In the genomic region with DNA sequence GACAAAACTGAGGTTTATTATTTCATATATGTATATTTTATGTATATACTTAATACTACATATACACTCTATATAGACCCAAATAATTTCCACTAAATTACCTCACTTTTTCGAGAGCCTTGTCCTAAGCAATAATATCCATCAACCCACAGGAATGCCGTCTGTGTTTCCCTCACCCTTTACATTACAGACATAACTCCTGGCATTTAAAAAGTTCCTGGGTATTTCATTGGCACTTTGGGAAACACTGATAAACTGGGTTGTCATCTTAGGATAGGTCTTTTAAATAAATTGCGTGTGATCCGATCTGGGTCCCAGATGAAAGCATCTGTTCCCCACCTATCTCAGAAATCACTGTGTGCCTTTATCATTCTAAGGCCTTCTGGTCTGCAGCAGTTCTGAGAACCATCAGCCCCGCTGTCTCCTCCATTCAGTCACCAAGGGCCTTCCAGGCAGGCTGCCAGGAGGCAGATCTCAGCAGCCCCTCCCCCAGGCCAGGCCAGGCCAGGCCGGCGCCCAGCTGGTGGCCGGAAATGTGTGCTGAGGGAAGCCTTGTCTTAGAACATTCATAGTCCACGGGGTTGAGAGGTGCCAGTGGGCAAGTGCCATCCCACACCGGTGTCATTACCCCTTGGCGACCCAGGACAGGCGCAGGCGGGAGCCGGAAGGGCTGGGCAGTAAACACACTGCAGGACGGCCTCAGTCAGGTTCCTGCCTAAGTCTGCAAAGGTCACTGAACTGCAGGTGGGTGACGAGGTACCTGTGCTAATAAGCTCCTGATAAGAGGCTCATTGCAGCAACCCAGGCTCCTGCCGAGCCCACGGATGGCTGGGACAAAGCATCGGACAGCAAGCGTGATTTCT, we compare ENCODE assay signal across 1 cellular context.
TF ChIP-seq lines count a peak whose summit lies in the region.

No MANE protein-coding gene starts in this region.

TF ChIP-seq in endothelial cell of umbilical vein, 7 proteins besides CTCF, POLR2A, EP300 and RAD21 (continued from another document):
- TF ChIP-seq JUN (IDR thresholded peaks at IDR 0.05; ENCODE audit: borderline replicate concordance, insufficient read depth, insufficient read length, low read depth), result no peak
